In genomic region chr2:240618776-240619175, GRCh38 we compare ENCODE assay signal across 12 cellular contexts.
"Had no signal": no experiment of that assay in that cellular context is flagged by ENCODE, and none has a peak within 500 bp of the region (broad histone marks: within the 10 kb centered on the region; RNA-seq: fewer than 3 reads in every experiment).

No MANE protein-coding gene starts in this region.

- H3K9me3 Mint-ChIP-seq: central memory CD8-positive, alpha-beta T cell had no signal

- H3K4me3 Mint-ChIP-seq: activated T-helper 1 cell treated with anti-CD3 and anti-CD28 coated beads, Interleukin-12 subunit alpha, Interleukin-12 subunit beta, Interleukin-2, Interleukin-4 antibody, amounts not matched to agents 30 ng/mL and 10 ng/mL and 1 ng/mL, durations not matched to agents 14 hours and 24 hours and 36 hours; brain; stimulated activated naive B cell treated with anti-CD40 and anti-IgM and Interleukin-4, amounts not matched to agents 10 μg/mL and 1 μg/mL and 100 μg/mL, for 72 hours; T-helper 17 cell; WTC11 had no signal

- H3K27me3 Mint-ChIP-seq: brain; central memory CD8-positive, alpha-beta T cell; T-helper 17 cell had no signal

- ATAC-seq: stimulated activated naive B cell treated with anti-CD40 and anti-IgM and Interleukin-4, amounts not matched to agents 10 μg/mL and 1 μg/mL and 100 μg/mL, for 72 hours; T-helper 17 cell; WTC11 had no signal

- H3K4me1 Mint-ChIP-seq: WTC11 had no signal

- H3K27ac Mint-ChIP-seq: brain, T-helper 17 cell, WTC11 had no signal

- DNase-seq: activated CD4-positive, alpha-beta T cell treated with anti-CD3 and anti-CD28 coated beads for 48 hours; effector CD4-positive, alpha-beta T cell; esophagus squamous epithelium; hippocampal formation; kidney; stimulated activated CD4-positive, alpha-beta T cell treated with anti-CD3 and anti-CD28 coated beads, Interleukin-4, amount 100 ng/mL, for 1 hour; stimulated activated naive B cell treated with anti-CD40 and anti-IgM and Interleukin-4, amounts not matched to agents 10 μg/mL and 1 μg/mL and 100 μg/mL, for 72 hours had no signal
